In the genomic region with DNA sequence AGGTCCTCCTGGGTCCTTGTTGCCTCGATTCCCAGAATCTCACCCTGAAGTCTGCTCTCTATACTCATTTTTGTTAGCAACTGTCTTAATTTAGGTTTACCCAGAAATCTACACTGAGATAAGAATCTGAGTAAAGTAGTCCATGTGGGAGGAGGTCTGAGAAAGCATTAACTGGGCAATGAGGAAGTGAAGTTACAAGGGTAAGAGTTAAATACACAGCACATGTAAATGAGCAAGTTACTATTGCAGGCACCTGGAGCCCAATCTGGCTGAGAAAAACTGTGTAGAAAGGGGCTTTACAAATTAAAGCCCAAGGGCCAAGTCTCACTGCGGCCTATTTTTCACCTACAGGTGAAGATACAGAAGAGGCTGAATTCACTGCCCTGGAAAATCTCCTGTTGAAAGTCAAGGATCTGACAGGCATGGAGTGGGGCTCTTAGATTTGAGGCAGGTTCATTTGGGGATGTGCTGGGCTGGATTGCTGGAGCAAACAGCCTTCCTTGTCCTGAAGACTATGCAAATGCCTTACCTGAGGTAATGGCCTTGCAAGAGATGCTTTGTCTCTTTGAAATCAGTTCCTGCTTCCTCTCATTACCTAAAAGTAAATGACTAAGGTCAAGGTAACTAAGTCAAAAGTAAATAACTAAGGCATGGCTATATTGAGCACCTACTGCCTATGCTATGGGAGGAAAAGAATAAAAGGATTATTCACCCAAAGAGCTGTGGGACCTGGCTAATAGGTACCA, we compare ENCODE assay signal across 27 cellular contexts.
DNase-seq lines count a peak whose midpoint lies in the region; ATAC-seq, FAIRE-seq and TF ChIP-seq lines count a peak whose summit lies in the region.
"Had no signal": no experiment of that assay in that cellular context is flagged by ENCODE, and none has a peak within 500 bp of the region (broad histone marks: within the 10 kb centered on the region; RNA-seq: fewer than 3 reads in every experiment).

No MANE protein-coding gene starts in this region.

- FAIRE-seq in D721Med (lab: Jason Lieb, UNC), result peak; percentile 66
- FAIRE-seq: A549, islet of Langerhans had no signal

- H3K27me3 ChIP-seq in SJCRH30, result no peaks in the 10 kb centered on the region
- H3K27me3 ChIP-seq: BLaER1 treated with 17β-estradiol and CSF1 and Interleukin-3, amounts not matched to agents 10 nM and 100 nM; MG63; right atrium auricular region had no signal

- peak; percentile 85 for ATAC-seq in GM19351 (IDR thresholded peaks at IDR 0.05; ENCODE audit: unreplicated experiment)
- ATAC-seq in HG02938 (IDR thresholded peaks at IDR 0.05; ENCODE audit: unreplicated experiment), result peak; percentile 56
- no peak for ATAC-seq in HG03196 (IDR thresholded peaks at IDR 0.05; ENCODE audit: unreplicated experiment)
- ATAC-seq: A549, lower lobe of right lung, Panc1 had no signal

- H3K36me3 ChIP-seq in SJCRH30, result no peaks in the 10 kb centered on the region
- H3K36me3 ChIP-seq: BLaER1 treated with 17β-estradiol and CSF1 and Interleukin-3, amounts not matched to agents 10 nM and 100 nM; lower lobe of right lung; MG63; right atrium auricular region had no signal

- H3K9me3 Mint-ChIP-seq in HFFc6, result no peaks in the 10 kb centered on the region

- no peak overlapping the region for H3K27ac ChIP-seq in SJCRH30
- H3K27ac ChIP-seq: A549; BLaER1 treated with 17β-estradiol and CSF1 and Interleukin-3, amounts not matched to agents 10 nM and 100 nM; HL-60; lower lobe of right lung; right atrium auricular region had no signal

- no peak overlapping the region for H3K4me3 Mint-ChIP-seq in HFFc6
- H3K4me3 Mint-ChIP-seq: activated naive CD8-positive, alpha-beta T cell; brain had no signal

- no peaks in the 10 kb centered on the region for H3K4me1 Mint-ChIP-seq in HFFc6 (ENCODE audit: low read depth)
- H3K4me1 Mint-ChIP-seq: brain had no signal

- no peaks in the 10 kb centered on the region for H3K9me3 ChIP-seq in SJCRH30 (replicated peaks)
- H3K9me3 ChIP-seq: A549; BLaER1 treated with 17β-estradiol and CSF1 and Interleukin-3, amounts not matched to agents 10 nM and 100 nM; lower lobe of right lung; MG63 had no signal

- H3K27ac Mint-ChIP-seq in HFFc6, result no peak overlapping the region
- H3K27ac Mint-ChIP-seq: activated naive CD8-positive, alpha-beta T cell; brain had no signal

- no peak for DNase-seq in D721Med (ENCODE audit: insufficient read length, low spot score)
- DNase-seq in OCI-M1 (lab: John Stamatoyannopoulos, UW), result peak; percentile 38
- no peak for DNase-seq in SJCRH30
- no peak for DNase-seq in A172 (ENCODE audit: low spot score)
- DNase-seq in HFFc6, result no peak
- DNase-seq: activated CD4-positive, CD25-positive, alpha-beta regulatory T cell treated with anti-CD3 and anti-CD28 coated beads, Interleukin-2, amount 50 U/mL, for 72 hours; cortex of kidney; HCEC 1CT; hippocampal formation; IMR-90; lower lobe of right lung; MG63; NCI-H1694; NCI-H82; nucleus accumbens; T-helper 9 cell had no signal

- no peak overlapping the region for H3K4me3 ChIP-seq in SJCRH30
- H3K4me3 ChIP-seq: A549; BLaER1 treated with 17β-estradiol and CSF1 and Interleukin-3, amounts not matched to agents 10 nM and 100 nM; lower lobe of right lung; MG63; right atrium auricular region had no signal

- H3K27me3 Mint-ChIP-seq in HFFc6 (ENCODE audit: insufficient read depth), result no peaks in the 10 kb centered on the region

- TF ChIP-seq CTCF in D721Med (IDR thresholded peaks at IDR 0.05; ENCODE audit: insufficient read depth, missing control alignments) (no peak), HFFc6 (IDR thresholded peaks at IDR 0.05) (no peak)

- no peaks in the 10 kb centered on the region for H3K4me1 ChIP-seq in SJCRH30
- H3K4me1 ChIP-seq: A549; BLaER1 treated with 17β-estradiol and CSF1 and Interleukin-3, amounts not matched to agents 10 nM and 100 nM; lower lobe of right lung; right atrium auricular region had no signal

- no peaks in the 10 kb centered on the region for H3K36me3 Mint-ChIP-seq in HFFc6 (ENCODE audit: low read depth)
- H3K36me3 Mint-ChIP-seq: activated naive CD8-positive, alpha-beta T cell; brain had no signal
